Comparison of ENCODE assay signal across 8 cellular contexts in genomic region chr10:79052311-79053080, GRCh38. TPM values are rescaled to one million over a fixed set of nuclear protein-coding genes. Genes with fewer than 3 reads are reported as not detected.
A peak's percentile ranks its signal among the peaks of the same experiment; 100 is the strongest.
DNase-seq lines count a peak whose midpoint lies in the region; ATAC-seq, FAIRE-seq and TF ChIP-seq lines count a peak whose summit lies in the region.

No MANE protein-coding gene starts in this region.

- no peaks in the 10 kb centered on the region for H3K79me2 ChIP-seq in keratinocyte (ENCODE audit: control insufficient read depth, insufficient read depth, low read length)

- H3K27me3 ChIP-seq in keratinocyte (ENCODE audit: control insufficient read depth, extremely low read depth, insufficient read depth, low read length): no peaks in the 10 kb centered on the region

- no peaks in the 10 kb centered on the region for H3K36me3 ChIP-seq in keratinocyte (ENCODE audit: control insufficient read depth in 2 of 2, extremely low read depth in 1 of 2, insufficient read depth in 2 of 2, low read length in 2 of 2)

- DNase-seq in SK-MEL-5 (ENCODE audit: low read depth, low spot score): peak; percentile 26
- DNase-seq in keratinocyte (ENCODE audit: low read depth, low spot score): no peak
- no peak for DNase-seq in mucosa of gallbladder (ENCODE audit: low spot score)
- DNase-seq in NCI-H1930 (lab: John Stamatoyannopoulos, UW): no peak

- H3K4me1 ChIP-seq in keratinocyte (ENCODE audit: control insufficient read depth, extremely low read depth, insufficient read depth, low read length): peaks cover 7% of the 10 kb centered on the region

- no peak overlapping the region for H3K4me3 ChIP-seq in keratinocyte (ENCODE audit: control insufficient read depth in 2 of 3, extremely low read depth in 1 of 3, insufficient read depth in 2 of 3, low read depth in 1 of 3, low read length in 3 of 3)

- no peaks in the 10 kb centered on the region for H3K9me3 ChIP-seq in keratinocyte (ENCODE audit: control insufficient read depth, low read depth, low read length)

- in situ Hi-C loops in SK-MEL-5 (cut with HindIII; ENCODE audit: low pct_unique_long_range_greater_than_20kb, low sequenced_read_pairs): no loop called here

- no peak for FAIRE-seq in keratinocyte (lab: Jason Lieb, UNC)

- ATAC-seq in GM18867 (IDR thresholded peaks at IDR 0.05; ENCODE audit: unreplicated experiment): peak; percentile 59
- ATAC-seq in GM19035 (IDR thresholded peaks at IDR 0.05; ENCODE audit: unreplicated experiment): no peak
- ATAC-seq in GM18520 (IDR thresholded peaks at IDR 0.05; ENCODE audit: unreplicated experiment): no peak

- no peak for TF ChIP-seq CTCF in C4-2B (conservative IDR thresholded peaks at IDR 0.05)
- TF ChIP-seq CTCF in keratinocyte (optimal IDR thresholded peaks at IDR 0.05 in 1 of 3, IDR thresholded peaks at IDR 0.05 in 1 of 3, conservative IDR thresholded peaks at IDR 0.05 in 1 of 3; ENCODE audit: extremely low read depth in 1 of 3, insufficient read depth in 2 of 3, low read length in 3 of 3): peak in 2 of 3 experiments; percentile 43 to 44

- H3K9ac ChIP-seq in keratinocyte (ENCODE audit: control insufficient read depth, extremely low read depth, insufficient read depth, low read length): no peak overlapping the region

- no peak overlapping the region for H3K4me2 ChIP-seq in keratinocyte (ENCODE audit: control insufficient read depth, extremely low read depth, insufficient read depth, low read depth, low read length)

- H3K9me1 ChIP-seq in keratinocyte (ENCODE audit: control insufficient read depth, extremely low read depth, insufficient read depth, low read length): no peaks in the 10 kb centered on the region

- dilution Hi-C loops in keratinocyte (cut with MboI; ENCODE audit: extremely low pct_ligation_motif_present, low sequenced_read_pairs): no loop called here

- no peak overlapping the region for H2AFZ ChIP-seq in keratinocyte (ENCODE audit: control insufficient read depth, low read length)

- H4K20me1 ChIP-seq in keratinocyte (ENCODE audit: control insufficient read depth, extremely low read depth, insufficient read depth, low read length): no peaks in the 10 kb centered on the region

- H3K27ac ChIP-seq in C4-2B: peak overlapping the region; percentile 77; the same call in 1 of the 2 replicates
- no peak overlapping the region for H3K27ac ChIP-seq in keratinocyte (ENCODE audit: control insufficient read depth, insufficient read depth, low read length)

RNA-seq across cellular contexts. Expression of gene ZMIZ1, which starts 16.3 kb away (rescaled TPM):
- total RNA-seq in SK-MEL-5 (2014; rRNA removed; shearing (Covaris generic)): 7.8 and 9.6 TPM in 2 replicates
- 46.5 and 63.5 TPM in 2 replicates for polyA plus RNA-seq in SK-MEL-5 (2015; cell fraction: cytosol; rRNA removed)
- polyA plus RNA-seq in SK-MEL-5 (2015; cell fraction: nucleus; rRNA removed): 33.9 and 37.3 TPM in 2 replicates
- polyA plus RNA-seq in keratinocyte: 1.5 to 4.7 TPM (median 1.8 TPM) in 3 replicates
- polyA plus RNA-seq in keratinocyte (2011; ENCODE audit: low read depth): 6.9 TPM
- polyA plus RNA-seq in keratinocyte (2011; cell fraction: cytosol; rRNA removed): 4.3 TPM in 2 replicates
- polyA plus RNA-seq in keratinocyte (2011; cell fraction: nucleus; rRNA removed): 13.3 and 16.2 TPM in 2 replicates
- polyA plus RNA-seq in keratinocyte (2012; ENCODE audit: low replicate concordance): 8.2 and 15.2 TPM in 2 replicates
- polyA minus RNA-seq in keratinocyte: 5.7 to 33.8 TPM (median 5.9 TPM) in 3 replicates
- 5.6 TPM for polyA minus RNA-seq in keratinocyte (2011; cell fraction: cytosol; rRNA and poly(A)+ RNA removed)
- polyA minus RNA-seq in keratinocyte (2011; cell fraction: nucleus; rRNA and poly(A)+ RNA removed): 11.6 and 15.2 TPM in 2 replicates
- 107 TPM for total RNA-seq in mucosa of gallbladder

Comparison
In these comparisons a context has a peak if more than half of its experiments do, and no peak if none do; other contexts are left out.
1. RNA of gene ZMIZ1, which starts 16.3 kb away (total RNA-seq): 107 TPM in mucosa of gallbladder (single experiment); 7.8 to 9.6 TPM in SK-MEL-5; every median in the first group is over 10 times any median in the second.